Comparison of ENCODE assay signal across 8 cellular contexts in genomic region chr3:42061711-42062408, GRCh38. TPM values are rescaled to one million over a fixed set of nuclear protein-coding genes. Genes with fewer than 3 reads are reported as not detected.
A peak's percentile ranks its signal among the peaks of the same experiment; 100 is the strongest.
DNase-seq lines count a peak whose midpoint lies in the region; ATAC-seq and TF ChIP-seq lines count a peak whose summit lies in the region.

No MANE protein-coding gene starts in this region.

- POLR2A ChIA-PET in naive thymus-derived CD4-positive, alpha-beta T cell (lab: Charles Lee) = no interaction called here
- POLR2A ChIA-PET in CD4-positive, alpha-beta T cell (lab: Charles Lee) = no interaction called here

- H3K27me3 ChIP-seq in rectal smooth muscle tissue (ENCODE audit: control insufficient read depth, insufficient read depth, low read length) = no peaks in the 10 kb centered on the region
- H3K27me3 ChIP-seq in naive thymus-derived CD4-positive, alpha-beta T cell (ENCODE audit: control insufficient read depth in 2 of 2, insufficient read depth in 2 of 2, low read length in 2 of 2) = no peaks in the 10 kb centered on the region
- no peaks in the 10 kb centered on the region for H3K27me3 ChIP-seq in CD4-positive, alpha-beta T cell (ENCODE audit: control insufficient read depth, insufficient read depth, low read length)

- peak overlapping the region; percentile 86 for H3K27ac ChIP-seq in rectal smooth muscle tissue (ENCODE audit: low read depth, low read length)
- H3K27ac ChIP-seq in naive thymus-derived CD4-positive, alpha-beta T cell (ENCODE audit: low read depth, low read length) = no peak overlapping the region
- H3K27ac ChIP-seq in CD4-positive, alpha-beta T cell (ENCODE audit: low read depth, low read length) = no peak overlapping the region

- peaks cover 27% of the 10 kb centered on the region for H3K4me1 ChIP-seq in rectal smooth muscle tissue (ENCODE audit: control insufficient read depth, insufficient read depth, low read length)
- H3K4me1 ChIP-seq in naive thymus-derived CD4-positive, alpha-beta T cell (ENCODE audit: control insufficient read depth in 2 of 2, insufficient read depth in 2 of 2, low read length in 2 of 2) = no peaks in the 10 kb centered on the region

- DNase-seq in EL (peak; percentile 97), RPMI7951 (ENCODE audit: low read depth) (peak; percentile 93), fibroblast of villous mesenchyme (ENCODE audit: low read depth) (peak; percentile 83), activated gamma-delta T cell (lab: John Stamatoyannopoulos, UW) (no peak)
- no peak for DNase-seq in naive thymus-derived CD4-positive, alpha-beta T cell
- no peak for DNase-seq in CD4-positive, alpha-beta T cell

- H3K36me3 Mint-ChIP-seq in naive thymus-derived CD4-positive, alpha-beta T cell = peaks cover 0 to 4% (median 0%) of the 10 kb centered on the region in 5 donors
- H3K36me3 Mint-ChIP-seq in CD4-positive, alpha-beta T cell (ENCODE audit: low read depth) = no peaks in the 10 kb centered on the region

- TF ChIP-seq CTCF in fibroblast of villous mesenchyme (IDR thresholded peaks at IDR 0.05; ENCODE audit: insufficient read depth, low read depth, low read length) = no peak
- no peak for TF ChIP-seq CTCF in CD4-positive, alpha-beta T cell (IDR thresholded peaks at IDR 0.05)

- H3K27me3 Mint-ChIP-seq in naive thymus-derived CD4-positive, alpha-beta T cell = no peaks in the 10 kb centered on the region
- H3K27me3 Mint-ChIP-seq in CD4-positive, alpha-beta T cell = no peaks in the 10 kb centered on the region

- peaks cover 0 to 35% (median 15%) of the 10 kb centered on the region in 7 donors for H3K4me1 Mint-ChIP-seq in naive thymus-derived CD4-positive, alpha-beta T cell
- H3K4me1 Mint-ChIP-seq in CD4-positive, alpha-beta T cell (ENCODE audit: low read depth) = peaks cover 15% of the 10 kb centered on the region

- ATAC-seq in HG02970 (IDR thresholded peaks at IDR 0.05; ENCODE audit: low FRiP score, unreplicated experiment) = no peak
- no peak for ATAC-seq in naive thymus-derived CD4-positive, alpha-beta T cell
- ATAC-seq in CD4-positive, alpha-beta T cell (ENCODE audit: poor library complexity) = no peak

- H3K36me3 ChIP-seq in rectal smooth muscle tissue (ENCODE audit: control insufficient read depth, insufficient read depth, low read length) = no peaks in the 10 kb centered on the region
- no peaks in the 10 kb centered on the region for H3K36me3 ChIP-seq in naive thymus-derived CD4-positive, alpha-beta T cell (ENCODE audit: control insufficient read depth in 2 of 3, insufficient read depth in 3 of 3, low read length in 3 of 3)

- H3K27ac Mint-ChIP-seq in naive thymus-derived CD4-positive, alpha-beta T cell = no peak overlapping the region
- H3K27ac Mint-ChIP-seq in CD4-positive, alpha-beta T cell = no peak overlapping the region

- intact Hi-C loops in naive thymus-derived CD4-positive, alpha-beta T cell (cut with micrococcal nuclease) = no loop called here
- intact Hi-C loops in CD4-positive, alpha-beta T cell (cut with DNase I, micrococcal nuclease) = no loop called here

- H3K4me3 Mint-ChIP-seq in naive thymus-derived CD4-positive, alpha-beta T cell = no peak overlapping the region
- no peak overlapping the region for H3K4me3 Mint-ChIP-seq in CD4-positive, alpha-beta T cell

- CTCF ChIA-PET in naive thymus-derived CD4-positive, alpha-beta T cell (lab: Charles Lee) = no interaction called here
- CTCF ChIA-PET in CD4-positive, alpha-beta T cell (lab: Charles Lee) = no interaction called here

- no peak overlapping the region for H3K4me3 ChIP-seq in fibroblast of villous mesenchyme (ENCODE audit: low read depth, low read length)
- H3K4me3 ChIP-seq in rectal smooth muscle tissue (ENCODE audit: low read length) = peak overlapping the region; percentile 1
- H3K4me3 ChIP-seq in naive thymus-derived CD4-positive, alpha-beta T cell (ENCODE audit: low read length) = no peak overlapping the region

- no peaks in the 10 kb centered on the region for H3K9me3 ChIP-seq in naive thymus-derived CD4-positive, alpha-beta T cell (ENCODE audit: control insufficient read depth in 2 of 3, low read length in 3 of 3)
- no peaks in the 10 kb centered on the region for H3K9me3 ChIP-seq in CD4-positive, alpha-beta T cell (ENCODE audit: control insufficient read depth, low read length)

- no peak overlapping the region for H3K9ac ChIP-seq in rectal smooth muscle tissue (ENCODE audit: low read length)

- H3K9me3 Mint-ChIP-seq in naive thymus-derived CD4-positive, alpha-beta T cell = no peaks in the 10 kb centered on the region
- no peaks in the 10 kb centered on the region for H3K9me3 Mint-ChIP-seq in CD4-positive, alpha-beta T cell

RNA-seq across cellular contexts. Expression of gene TRAK1, which starts 29.3 kb away (rescaled TPM):
- 15.4 and 16.5 TPM in 2 replicates for total RNA-seq in RPMI7951 (2014; rRNA removed; shearing (Covaris generic))
- total RNA-seq in fibroblast of villous mesenchyme = 44.5 and 52.2 TPM in 2 replicates
- total RNA-seq in naive thymus-derived CD4-positive, alpha-beta T cell = 10 to 100 TPM; 13.2 to 30.4 (median 20.4) TPM
- 1 to 10 TPM; 4.8 to 5.8 TPM for polyA plus RNA-seq in naive thymus-derived CD4-positive, alpha-beta T cell
- total RNA-seq in CD4-positive, alpha-beta T cell = 10 to 100 TPM; 16.0 to 16.7 TPM

Comparison
In these comparisons a context has a peak if more than half of its experiments do, and no peak if none do; other contexts are left out.
1. DNase-seq: peak in EL (single experiment), RPMI7951 (single experiment) and fibroblast of villous mesenchyme (single experiment); none in activated gamma-delta T cell (single experiment), naive thymus-derived CD4-positive, alpha-beta T cell (0 of 9) and CD4-positive, alpha-beta T cell (0 of 10).